ENCODE assay signal across 15 cellular contexts in the genomic region with DNA sequence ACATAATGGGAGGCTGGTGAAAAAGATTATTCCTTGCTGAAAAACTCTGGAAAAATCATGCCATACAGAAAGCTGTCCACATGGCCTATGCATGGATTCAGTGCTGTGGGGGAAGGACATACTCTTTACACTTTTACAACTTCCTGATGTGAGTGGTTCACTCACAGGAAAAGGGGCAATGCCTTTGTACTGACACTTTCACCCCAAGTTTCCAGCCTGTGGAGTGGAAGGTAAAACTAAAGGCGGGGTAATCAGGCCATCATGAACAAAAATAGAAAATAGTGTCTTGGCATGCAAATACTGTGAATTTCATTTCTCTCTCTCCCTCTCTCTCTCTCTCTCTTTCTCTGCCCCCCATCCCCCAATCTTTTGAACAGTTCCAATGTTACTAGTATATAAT.
A peak's percentile ranks its signal among the peaks of the same experiment; 100 is the strongest.
DNase-seq lines count a peak whose midpoint lies in the region; ATAC-seq and TF ChIP-seq lines count a peak whose summit lies in the region.
"Had no signal": no experiment of that assay in that cellular context is flagged by ENCODE, and none has a peak within 500 bp of the region (broad histone marks: within the 10 kb centered on the region; RNA-seq: fewer than 3 reads in every experiment).

No MANE protein-coding gene starts in this region.

- peaks cover 18% of the 10 kb centered on the region; the same call in 1 of the 2 replicates for H3F3A ChIP-seq in Loucy (ENCODE audit: low read depth)

- no peak for TF ChIP-seq CTCF in Loucy (conservative IDR thresholded peaks at IDR 0.05; ENCODE audit: low read length)
- no peak for TF ChIP-seq CTCF in spleen (IDR thresholded peaks at IDR 0.05 in 8 of 11, conservative IDR thresholded peaks at IDR 0.05 in 3 of 11)

- peaks cover 52% of the 10 kb centered on the region for H3K4me1 Mint-ChIP-seq in activated CD8-positive, alpha-beta memory T cell treated with anti-CD3 and anti-CD28 coated beads, Interleukin-2, amount 10 ng/mL, durations not matched to agents 7 days and 5 days
- H3K4me1 Mint-ChIP-seq in activated naive CD8-positive, alpha-beta T cell treated with anti-CD3 and anti-CD28 coated beads for 36 hours = peaks cover 75% of the 10 kb centered on the region

- peak overlapping the region; percentile 98 for H3K27ac Mint-ChIP-seq in activated CD8-positive, alpha-beta memory T cell treated with anti-CD3 and anti-CD28 coated beads, Interleukin-2, amount 10 ng/mL, durations not matched to agents 7 days and 5 days
- H3K27ac Mint-ChIP-seq in activated naive CD8-positive, alpha-beta T cell treated with anti-CD3 and anti-CD28 coated beads for 36 hours = peak overlapping the region; percentile 87
- H3K27ac Mint-ChIP-seq: CD14-positive monocyte had no signal

- peak overlapping the region; percentile 26 for H3K4me2 ChIP-seq in Loucy (ENCODE audit: low read depth, low read length, poor library complexity, severe bottlenecking)

- 33 to 73% (median 65%) methylated on average over 1 of the region's 1 CpG for WGBS in spleen, 5 donors

- H3K4me1 ChIP-seq in Loucy (ENCODE audit: insufficient read depth, low read length, poor library complexity, severe bottlenecking) = peaks cover 80% of the 10 kb centered on the region
- H3K4me1 ChIP-seq in spleen = peaks cover 17 to 60% (median 38%) of the 10 kb centered on the region in 6 donors
- H3K4me1 ChIP-seq: left lung, tibial artery had no signal

- no peaks in the 10 kb centered on the region for H4K20me1 ChIP-seq in Loucy (ENCODE audit: insufficient read depth, low read length, poor library complexity, severe bottlenecking)

- H3K27ac ChIP-seq in spleen = peak overlapping the region in 7 of 8 donors; percentile 33 to 90 (median 78)
- H3K27ac ChIP-seq: left lung, tibial artery, VCaP had no signal

- H3K4me3 ChIP-seq in Loucy (ENCODE audit: low read length, poor library complexity, severe bottlenecking) (no peak overlapping the region), spleen (no peak overlapping the region)
- H3K4me3 ChIP-seq: left lung, tibial artery had no signal

- intact Hi-C loops in spleen (cut with DNase I; ENCODE audit: low total_unique reads) = no loop called here

- peak overlapping the region; percentile 47 for H3K9ac ChIP-seq in Loucy (ENCODE audit: low read depth, low read length, poor library complexity, severe bottlenecking)

- no peak for ATAC-seq in activated CD8-positive, alpha-beta memory T cell treated with anti-CD3 and anti-CD28 coated beads, Interleukin-2, amount 10 ng/mL, durations not matched to agents 7 days and 5 days
- no peak for ATAC-seq in HG02623 (IDR thresholded peaks at IDR 0.05; ENCODE audit: unreplicated experiment)
- ATAC-seq: HepG2, left lung had no signal

- H3K4me3 Mint-ChIP-seq in activated CD8-positive, alpha-beta memory T cell treated with anti-CD3 and anti-CD28 coated beads, Interleukin-2, amount 10 ng/mL, durations not matched to agents 7 days and 5 days = no peak overlapping the region
- H3K4me3 Mint-ChIP-seq in activated naive CD8-positive, alpha-beta T cell treated with anti-CD3 and anti-CD28 coated beads for 36 hours = peak overlapping the region; percentile 26
- H3K4me3 Mint-ChIP-seq: CD14-positive monocyte had no signal

- no peak for TF ChIP-seq POLR2A in spleen (IDR thresholded peaks at IDR 0.05)

- no peaks in the 10 kb centered on the region for H3K9me2 ChIP-seq in Loucy (replicated peaks; ENCODE audit: low read depth, low read length)

- H2AFZ ChIP-seq in Loucy (ENCODE audit: low read length) = no peak overlapping the region

- H3K27me3 ChIP-seq in Loucy (ENCODE audit: insufficient read depth, low read length, poor library complexity, severe bottlenecking) = no peaks in the 10 kb centered on the region
- no peaks in the 10 kb centered on the region for H3K27me3 ChIP-seq in spleen (replicated peaks in 1 of 7)
- H3K27me3 ChIP-seq: left lung, tibial artery had no signal

- H3K79me2 ChIP-seq in Loucy (ENCODE audit: insufficient read depth, low read length) = no peaks in the 10 kb centered on the region

- H3K36me3 Mint-ChIP-seq in activated CD8-positive, alpha-beta memory T cell treated with anti-CD3 and anti-CD28 coated beads, Interleukin-2, amount 10 ng/mL, durations not matched to agents 7 days and 5 days = peaks cover 17% of the 10 kb centered on the region
- peaks cover 9% of the 10 kb centered on the region for H3K36me3 Mint-ChIP-seq in activated naive CD8-positive, alpha-beta T cell treated with anti-CD3 and anti-CD28 coated beads for 36 hours
- H3K36me3 Mint-ChIP-seq: CD14-positive monocyte had no signal

- H3K9me3 Mint-ChIP-seq in activated CD8-positive, alpha-beta memory T cell treated with anti-CD3 and anti-CD28 coated beads, Interleukin-2, amount 10 ng/mL, durations not matched to agents 7 days and 5 days (ENCODE audit: low read depth) = peaks cover 3% of the 10 kb centered on the region
- H3K9me3 Mint-ChIP-seq in activated naive CD8-positive, alpha-beta T cell treated with anti-CD3 and anti-CD28 coated beads for 36 hours = peaks cover 6% of the 10 kb centered on the region
- H3K9me3 Mint-ChIP-seq: CD14-positive monocyte had no signal

- H3K9me3 ChIP-seq in Loucy (ENCODE audit: insufficient read depth, low read depth, low read length) (no peaks in the 10 kb centered on the region), spleen (no peaks in the 10 kb centered on the region)
- H3K9me3 ChIP-seq: left lung, tibial artery had no signal

- no peak for DNase-seq in activated CD8-positive, alpha-beta memory T cell treated with anti-CD3 and anti-CD28 coated beads, Interleukin-2, amount 10 ng/mL, durations not matched to agents 7 days and 5 days
- no peak for DNase-seq in activated CD8-positive, alpha-beta memory T cell treated with anti-CD3 and anti-CD28 coated beads, Interleukin-2, amount 50 U/mL, for 4 hours
- no peak for DNase-seq in activated naive CD8-positive, alpha-beta T cell treated with anti-CD3 and anti-CD28 coated beads for 36 hours
- DNase-seq in spleen = no peak
- no peak for DNase-seq in SW480 (ENCODE audit: low spot score)
- no peak for DNase-seq in epidermal melanocyte (ENCODE audit: insufficient read length, low spot score)
- DNase-seq: left lung, NCI-H2081 treated with DMSO at 0.1 percent for 48 hours, NCI-H510A, tibial artery had no signal

- CTCF ChIA-PET in activated CD8-positive, alpha-beta memory T cell treated with anti-CD3 and anti-CD28 coated beads, Interleukin-2, amount 10 ng/mL, durations not matched to agents 7 days and 5 days (lab: Charles Lee) = interaction anchor here (1.3 to 2.3 kb wide), 7 partner anchors 9 to 414 kb away, joined by 3 to 18 read pairs (median 4); no protein-coding TSS in a partner anchor

- H3K36me3 ChIP-seq in Loucy (ENCODE audit: insufficient read depth, low read length) (no peaks in the 10 kb centered on the region), spleen (no peaks in the 10 kb centered on the region)
- H3K36me3 ChIP-seq: left lung, tibial artery had no signal

- no peaks in the 10 kb centered on the region for H3K27me3 Mint-ChIP-seq in activated CD8-positive, alpha-beta memory T cell treated with anti-CD3 and anti-CD28 coated beads, Interleukin-2, amount 10 ng/mL, durations not matched to agents 7 days and 5 days
- H3K27me3 Mint-ChIP-seq in activated naive CD8-positive, alpha-beta T cell treated with anti-CD3 and anti-CD28 coated beads for 36 hours = no peaks in the 10 kb centered on the region
